19 cellular contexts compared by ENCODE assay signal in genomic region chr3:197511130-197511529, GRCh38. TPM values are rescaled to one million over a fixed set of nuclear protein-coding genes. Genes with fewer than 3 reads are reported as not detected.
DNase-seq lines count a peak whose midpoint lies in the region; ATAC-seq, FAIRE-seq and TF ChIP-seq lines count a peak whose summit lies in the region.
"Had no signal": no experiment of that assay in that cellular context is flagged by ENCODE, and none has a peak within 500 bp of the region (broad histone marks: within the 10 kb centered on the region; RNA-seq: fewer than 3 reads in every experiment).

No MANE protein-coding gene starts in this region.

- CTCF ChIA-PET in SK-N-SH (lab: Yijun Ruan, JAX) = interaction anchor here (0.8 to 6.6 kb wide), 14 partner anchors 8 to 307 kb away, joined by 3 to 69 read pairs (median 6); no protein-coding TSS in a partner anchor

- H3F3A ChIP-seq in SK-N-SH (replicated peaks; ENCODE audit: insufficient read depth) = peaks cover 14% of the 10 kb centered on the region

- H3K27me3 ChIP-seq in SK-N-SH (ENCODE audit: insufficient read depth) = no peaks in the 10 kb centered on the region
- peaks cover 3% of the 10 kb centered on the region for H3K27me3 ChIP-seq in skeletal muscle satellite cell (ENCODE audit: control insufficient read depth, insufficient read depth, low read length)
- no peaks in the 10 kb centered on the region for H3K27me3 ChIP-seq in pancreas
- H3K27me3 ChIP-seq: vagina had no signal

- no peak overlapping the region for H2AFZ ChIP-seq in SK-N-SH (ENCODE audit: low read depth)
- H2AFZ ChIP-seq: parathyroid adenoma had no signal

- no peak for ATAC-seq in GM21619 (IDR thresholded peaks at IDR 0.05; ENCODE audit: unreplicated experiment)
- ATAC-seq in pancreas = no peak
- ATAC-seq: stimulated activated naive CD8-positive, alpha-beta T cell treated with anti-CD3 and anti-CD28 coated beads, Interleukin-15, Interleukin-2, amounts not matched to agents 100 U/mL and 50 U/mL, for 24 hours had no signal

- TF ChIP-seq CTCF in SK-N-SH (IDR thresholded peaks at IDR 0.05) (no peak), foreskin fibroblast (IDR thresholded peaks at IDR 0.05; ENCODE audit: low read depth, low read length) (no peak), pancreas (IDR thresholded peaks at IDR 0.05) (no peak)

- no peaks in the 10 kb centered on the region for H3K9me2 ChIP-seq in SK-N-SH

- peaks cover under 1 to 17% of the 10 kb centered on the region in 2 experiments; a peak in 2 of 4 replicates for H3K4me1 ChIP-seq in SK-N-SH (ENCODE audit: control insufficient read depth in 1 of 2, insufficient read depth in 2 of 2, low read depth in 1 of 2, low read length in 1 of 2)
- peaks cover 26% of the 10 kb centered on the region for H3K4me1 ChIP-seq in skeletal muscle satellite cell (ENCODE audit: control insufficient read depth, insufficient read depth, low read length)
- no peaks in the 10 kb centered on the region for H3K4me1 ChIP-seq in pancreas
- H3K4me1 ChIP-seq: parathyroid adenoma had no signal

- no peak overlapping the region for H3K4me3 ChIP-seq in SK-N-SH (ENCODE audit: low read depth in 2 of 2, low read length in 1 of 2)
- no peak overlapping the region for H3K4me3 ChIP-seq in foreskin fibroblast (ENCODE audit: low read depth in 1 of 2, low read length in 2 of 2)
- no peak overlapping the region for H3K4me3 ChIP-seq in skeletal muscle satellite cell (ENCODE audit: low read length)
- no peak overlapping the region for H3K4me3 ChIP-seq in pancreas
- H3K4me3 ChIP-seq: SK-N-MC, vagina had no signal

- no peak for TF ChIP-seq EP300 in SK-N-SH (IDR thresholded peaks at IDR 0.05; ENCODE audit: borderline replicate concordance in 1 of 2, low read depth in 1 of 2, low read length in 1 of 2)

- no peak for TF ChIP-seq RAD21 in SK-N-SH (IDR thresholded peaks at IDR 0.05; ENCODE audit: low read length)

- intact Hi-C loops in pancreas (cut with DNase I) = loop anchor here in 2 of 3 donors (5.0 kb wide), 1 partner anchor 254 kb away; no protein-coding TSS in a partner anchor

- WGBS in SK-N-SH (ENCODE audit: low lambda C conversion rate) = 68% methylated on average over 6 of the region's 6 CpGs
- 92% methylated on average over 6 of the region's 6 CpGs for WGBS in pancreas, 2 donors

- no peaks in the 10 kb centered on the region for H4K20me1 ChIP-seq in SK-N-SH (ENCODE audit: insufficient read depth)

- in situ Hi-C loops in KBM-7 (cut with MboI; ENCODE audit: low pct_unique_long_range_greater_than_20kb, low sequenced_read_pairs) = loop anchor here (25.0 kb wide), 1 partner anchor 524 kb away; no protein-coding TSS in a partner anchor

- H3K9ac ChIP-seq in SK-N-SH (no peak overlapping the region), skeletal muscle satellite cell (ENCODE audit: low read depth, low read length) (peak overlapping the region; percentile 13)
- H3K9ac ChIP-seq: parathyroid adenoma had no signal

- H3K27ac ChIP-seq in SK-N-SH (ENCODE audit: low read depth in 2 of 2, low read length in 1 of 2) (peak overlapping the region in 1 of 2 experiments; percentile 68; a peak in 2 of 4 replicates), pancreas (no peak overlapping the region)
- H3K27ac ChIP-seq: parathyroid adenoma, SK-N-MC, vagina, VCaP had no signal

- FAIRE-seq in pancreas (lab: Jason Lieb, UNC) = no peak
- FAIRE-seq: colon, endothelial cell of umbilical vein, islet of Langerhans had no signal

- H3K9me3 ChIP-seq in SK-N-SH (no peaks in the 10 kb centered on the region), skeletal muscle satellite cell (replicated peaks; ENCODE audit: low read length) (no peaks in the 10 kb centered on the region), pancreas (no peaks in the 10 kb centered on the region)
- H3K9me3 ChIP-seq: vagina had no signal

- DNase-seq in ELR (ENCODE audit: low read depth) (peak; percentile 77), SK-N-SH (no peak), foreskin fibroblast (peak; percentile 82 to 85), KBM-7 (no peak), pancreas (no peak), NCI-H524 treated with DMSO at 0.1 percent for 48 hours (lab: John Stamatoyannopoulos, UW) (no peak)
- DNase-seq: activated CD8-positive, alpha-beta T cell treated with anti-CD3 and anti-CD28 coated beads for 36 hours; NCI-H187; NCI-H446 treated with DMSO at 0.1 percent for 48 hours; stimulated activated naive CD8-positive, alpha-beta T cell treated with anti-CD3 and anti-CD28 coated beads, Interleukin-15, Interleukin-2, amounts not matched to agents 100 U/mL and 50 U/mL, for 24 hours had no signal

- no peaks in the 10 kb centered on the region for H3K36me3 ChIP-seq in SK-N-SH (replicated peaks in 1 of 2; ENCODE audit: control insufficient read depth in 1 of 2, insufficient read depth in 2 of 2, low read length in 1 of 2)
- H3K36me3 ChIP-seq in skeletal muscle satellite cell (ENCODE audit: insufficient read depth, low read length) = no peaks in the 10 kb centered on the region
- H3K36me3 ChIP-seq in pancreas = no peaks in the 10 kb centered on the region
- H3K36me3 ChIP-seq: vagina had no signal

- H3K4me2 ChIP-seq in SK-N-SH (0 out of 2 replicates have a peak overlapping the region, but pooled peaks have one; percentile 4), skeletal muscle satellite cell (ENCODE audit: low read length) (peak overlapping the region; percentile 6)

- H3K79me2 ChIP-seq in SK-N-SH (ENCODE audit: insufficient read depth) = no peaks in the 10 kb centered on the region
- H3K79me2 ChIP-seq: parathyroid adenoma had no signal

- POLR2A ChIA-PET in SK-N-SH (lab: Yijun Ruan, JAX) = no interaction called here

TF ChIP-seq in SK-N-SH, 30 proteins besides CTCF, POLR2A, EP300 and RAD21:
- peak; percentile 62; the same call in 1 of the 2 replicates for TF ChIP-seq FOSL2 (IDR thresholded peaks at IDR 0.05; ENCODE audit: borderline replicate concordance, low read depth)
- TF ChIP-seq MAX (IDR thresholded peaks at IDR 0.05; ENCODE audit: low read depth) = peak; percentile 33; the same call in 1 of the 2 replicates
- peak; percentile 33; the same call in 1 of the 2 replicates for TF ChIP-seq JUND (IDR thresholded peaks at IDR 0.05)
- no peak for TF ChIP-seq MEF2A (IDR thresholded peaks at IDR 0.05; ENCODE audit: borderline replicate concordance, low read depth)
- no peak for TF ChIP-seq NRF1 (IDR thresholded peaks at IDR 0.05; ENCODE audit: low read depth, low read length)

RNA-seq across cellular contexts. Expression of gene BDH1, which starts 44.6 kb away (rescaled TPM):
- 19.7 and 19.8 TPM in 2 replicates for polyA plus RNA-seq in SK-N-SH (2012; rRNA removed)
- polyA plus RNA-seq in SK-N-SH (2012; cell fraction: cytosol; rRNA removed) = 11.1 and 16.2 TPM in 2 replicates
- polyA plus RNA-seq in SK-N-SH (2012; cell fraction: nucleus; rRNA removed) = 52.5 and 53.5 TPM in 2 replicates
- total RNA-seq in skeletal muscle satellite cell (2012; rRNA removed) = 2.8 and 6.6 TPM in 2 replicates
- total RNA-seq in pancreas = 10 to 100 TPM in 2 of 6 donors, 1 to 10 TPM in 4; 2.1 to 11.9 (median 6.7) TPM
- 10 to 100 TPM in 1 of 2 donors, 1 to 10 TPM in 1; 9.2 to 20.8 TPM for polyA plus RNA-seq in pancreas

Comparison
In these comparisons a context has a peak if more than half of its experiments do, and no peak if none do; other contexts are left out.
1. DNase-seq: peak in ELR (single experiment) and foreskin fibroblast (2 of 2); none in SK-N-SH (single experiment), KBM-7 (single experiment), pancreas (0 of 6) and NCI-H524 treated with DMSO at 0.1 percent for 48 hours (single experiment).